1 cellular context compared by ENCODE assay signal in the genomic region with DNA sequence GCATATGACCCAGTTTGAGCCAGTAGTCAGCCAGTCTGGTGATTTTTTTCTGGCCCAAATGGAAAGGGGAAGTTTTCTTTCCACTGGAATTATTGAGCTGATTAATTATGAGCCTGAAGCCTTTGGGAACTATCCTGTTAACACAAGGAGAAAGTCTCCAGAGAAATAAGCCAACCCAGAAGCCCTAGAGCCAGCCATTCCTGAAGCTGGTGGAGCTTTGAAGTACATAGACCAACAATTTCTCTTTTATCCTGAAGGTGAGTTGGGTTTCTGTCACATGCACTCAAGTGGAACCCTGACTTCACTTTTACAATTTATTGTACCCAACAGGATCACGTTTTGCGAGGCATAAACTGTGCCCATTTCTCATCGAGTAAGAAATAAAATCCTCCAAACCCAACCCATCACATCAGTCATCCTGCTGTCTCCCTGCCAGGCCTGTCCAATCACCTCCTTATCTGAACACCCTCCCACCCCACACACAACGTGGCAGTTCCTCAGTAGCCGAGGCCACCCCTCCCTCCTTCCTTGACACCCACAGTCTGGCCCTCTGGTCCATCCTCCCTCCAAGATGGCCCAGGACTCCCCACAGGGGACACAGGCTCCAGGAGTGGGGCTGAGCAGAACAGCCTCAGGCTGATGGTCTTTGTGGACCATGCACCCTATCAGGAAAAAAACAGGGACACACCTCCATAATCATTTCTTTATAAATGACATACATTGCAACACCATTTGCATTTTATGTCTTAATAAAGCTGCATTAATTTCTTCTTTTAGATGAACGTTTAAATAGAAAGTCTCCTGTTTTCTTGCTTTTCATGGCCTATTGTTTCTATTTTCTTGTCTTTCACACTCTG.
TF ChIP-seq lines count a peak whose summit lies in the region.

No MANE protein-coding gene starts in this region.

TF ChIP-seq in IMR-90, 13 proteins besides CTCF, POLR2A, EP300 and RAD21 (continued from another document):
- TF ChIP-seq, protein P1, sequence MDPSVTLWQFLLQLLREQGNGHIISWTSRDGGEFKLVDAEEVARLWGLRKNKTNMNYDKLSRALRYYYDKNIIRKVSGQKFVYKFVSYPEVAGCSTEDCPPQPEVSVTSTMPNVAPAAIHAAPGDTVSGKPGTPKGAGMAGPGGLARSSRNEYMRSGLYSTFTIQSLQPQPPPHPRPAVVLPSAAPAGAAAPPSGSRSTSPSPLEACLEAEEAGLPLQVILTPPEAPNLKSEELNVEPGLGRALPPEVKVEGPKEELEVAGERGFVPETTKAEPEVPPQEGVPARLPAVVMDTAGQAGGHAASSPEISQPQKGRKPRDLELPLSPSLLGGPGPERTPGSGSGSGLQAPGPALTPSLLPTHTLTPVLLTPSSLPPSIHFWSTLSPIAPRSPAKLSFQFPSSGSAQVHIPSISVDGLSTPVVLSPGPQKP (IDR thresholded peaks at IDR 0.05; ENCODE audit: borderline replicate concordance, low read depth, low read length): no peak
- TF ChIP-seq CHD1 (IDR thresholded peaks at IDR 0.05; ENCODE audit: low read depth, low read length) (no peak), BHLHE40 (IDR thresholded peaks at IDR 0.05; ENCODE audit: low read depth, low read length) (no peak)
